1 cellular context compared by ENCODE assay signal in the genomic region with DNA sequence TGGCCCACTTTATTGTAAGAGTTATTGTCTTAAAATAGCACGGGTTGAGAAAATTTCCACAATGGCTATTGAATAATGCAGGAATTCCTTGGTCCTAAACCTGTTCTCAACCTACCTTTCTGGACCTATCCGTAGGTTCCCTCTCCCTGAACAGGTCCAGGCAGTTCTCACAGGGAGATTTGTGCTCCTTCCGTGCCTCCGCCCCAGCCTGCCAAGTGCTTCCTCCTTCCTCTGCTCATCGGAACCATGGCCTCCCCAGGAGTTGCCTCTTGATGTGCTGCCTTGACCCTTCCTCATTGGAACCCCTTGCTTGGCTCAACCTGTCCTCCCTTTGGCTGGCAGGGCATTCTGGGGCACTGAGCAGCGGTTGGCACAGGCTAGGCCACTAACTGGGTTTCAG.
TF ChIP-seq lines count a peak whose summit lies in the region.

No MANE protein-coding gene starts in this region.

TF ChIP-seq in GM23338, 12 proteins besides CTCF, POLR2A, EP300 and RAD21 (continued from another document):
- TF ChIP-seq EZH2 (IDR thresholded peaks at IDR 0.05; ENCODE audit: low read depth, unreplicated experiment) = no peak
